ENCODE assay signal across 13 cellular contexts in the genomic region with DNA sequence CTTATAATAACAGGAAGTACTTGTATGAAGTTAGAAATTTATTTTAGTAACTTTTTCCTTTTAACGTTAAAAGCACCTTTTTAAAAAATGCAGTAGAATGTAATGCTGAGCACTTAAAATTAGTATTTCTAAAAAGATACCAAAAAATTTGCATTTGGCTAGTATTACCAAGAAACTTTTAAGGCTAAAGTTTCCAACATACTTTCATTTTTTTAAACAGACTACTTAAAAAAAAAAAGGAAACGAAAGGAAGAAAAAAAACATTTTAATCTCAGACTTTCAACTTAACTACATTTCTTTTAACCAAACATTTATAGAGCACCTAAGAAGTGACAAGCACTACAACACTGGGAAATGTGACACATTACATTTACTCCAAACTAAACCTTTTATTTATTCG. TPM values are rescaled to one million over a fixed set of nuclear protein-coding genes. Genes with fewer than 3 reads are reported as not detected.
DNase-seq lines count a peak whose midpoint lies in the region; ATAC-seq and TF ChIP-seq lines count a peak whose summit lies in the region.
"Had no signal": no experiment of that assay in that cellular context is flagged by ENCODE, and none has a peak within 500 bp of the region (broad histone marks: within the 10 kb centered on the region; RNA-seq: fewer than 3 reads in every experiment).

No MANE protein-coding gene starts in this region.

- no peak overlapping the region for H3K23ac ChIP-seq in mesenchymal stem cell (ENCODE audit: low read length in 2 of 2)

- H3K36me3 ChIP-seq in A673 (ENCODE audit: insufficient read depth, low read length, poor library complexity, severe bottlenecking) (no peaks in the 10 kb centered on the region), adipocyte (ENCODE audit: control insufficient read depth, insufficient read depth, low read length, severe bottlenecking) (no peaks in the 10 kb centered on the region), mesenchymal stem cell (ENCODE audit: control insufficient read depth in 1 of 2, insufficient read depth in 2 of 2, low read depth in 1 of 2, low read length in 2 of 2) (peaks cover 4 to 11% of the 10 kb centered on the region in 2 experiments)

- ATAC-seq in HG03354 (IDR thresholded peaks at IDR 0.05; ENCODE audit: poor library complexity, severe bottlenecking, unreplicated experiment) (no peak), GM19455 (IDR thresholded peaks at IDR 0.05; ENCODE audit: unreplicated experiment) (no peak)
- ATAC-seq: effector memory CD8-positive, alpha-beta T cell had no signal

- H3K4me1 ChIP-seq in A673 (ENCODE audit: insufficient read depth, low read length, poor library complexity, severe bottlenecking) (no peaks in the 10 kb centered on the region), adipocyte (ENCODE audit: control insufficient read depth, insufficient read depth, low read length) (peaks cover 18% of the 10 kb centered on the region), mesenchymal stem cell (ENCODE audit: control insufficient read depth, insufficient read depth, low read depth, low read length) (peaks cover 4% of the 10 kb centered on the region)

- CTCF ChIA-PET in A673 (lab: Charles Lee): no interaction called here

- no peaks in the 10 kb centered on the region for H3K79me1 ChIP-seq in mesenchymal stem cell (replicated peaks; ENCODE audit: low read length, poor library complexity, severe bottlenecking)

- POLR2A ChIA-PET in A673 (lab: Charles Lee; ENCODE audit: low non-redundant PET): no interaction called here

- H2BK15ac ChIP-seq in mesenchymal stem cell (ENCODE audit: low read depth, poor library complexity, severe bottlenecking): no peak overlapping the region

- intact Hi-C loops in A673 (cut with micrococcal nuclease; ENCODE audit: unreplicated experiment): loop anchor here (10.0 kb wide), 1 partner anchor 70 kb away; no protein-coding TSS in a partner anchor

- no peak overlapping the region for H2AFZ ChIP-seq in mesenchymal stem cell (ENCODE audit: low read depth, low read length)

- DNase-seq in A673 (ENCODE audit: low spot score) (no peak), HFF-Myc (ENCODE audit: extremely low read depth, low read depth) (no peak), adipocyte (ENCODE audit: low read depth) (no peak), mesenchymal stem cell (no peak), OCI-M1 (lab: John Stamatoyannopoulos, UW) (no peak)
- DNase-seq in activated CD8-positive, alpha-beta memory T cell treated with anti-CD3 and anti-CD28 coated beads, Interleukin-2, amount 50 U/mL, for 48 hours: no peak
- DNase-seq: activated CD4-positive, alpha-beta T cell treated with anti-CD3 and anti-CD28 coated beads for 1 hour; DMS53; effector memory CD8-positive, alpha-beta T cell; NCI-H226; retina had no signal

- H4K91ac ChIP-seq in mesenchymal stem cell (ENCODE audit: low read length): no peak overlapping the region

- H3K27ac ChIP-seq in A673 (ENCODE audit: low read depth, low read length, poor library complexity, severe bottlenecking): no peak overlapping the region
- H3K27ac ChIP-seq in mesenchymal stem cell (ENCODE audit: low read length, poor library complexity, severe bottlenecking): no peak overlapping the region

- H3K4ac ChIP-seq in mesenchymal stem cell (ENCODE audit: low read depth in 1 of 2, low read length in 2 of 2): no peak overlapping the region

- no peak overlapping the region for H3K4me2 ChIP-seq in mesenchymal stem cell (ENCODE audit: low read length, poor library complexity, severe bottlenecking)

- no peak overlapping the region for H2BK5ac ChIP-seq in mesenchymal stem cell (ENCODE audit: low read depth, low read length, poor library complexity, severe bottlenecking)

- H4K8ac ChIP-seq in mesenchymal stem cell (ENCODE audit: low read length): no peak overlapping the region

- H3K27me3 ChIP-seq in A673 (replicated peaks; ENCODE audit: insufficient read depth, low read depth, low read length, poor library complexity) (no peaks in the 10 kb centered on the region), adipocyte (replicated peaks; ENCODE audit: control insufficient read depth, insufficient read depth, low read length) (no peaks in the 10 kb centered on the region), mesenchymal stem cell (ENCODE audit: control insufficient read depth in 1 of 2, insufficient read depth in 1 of 2, low read length in 2 of 2) (no peaks in the 10 kb centered on the region)

- H3K9ac ChIP-seq in adipocyte (ENCODE audit: low read length) (peak overlapping the region; percentile 93), mesenchymal stem cell (ENCODE audit: low read length) (peak overlapping the region; percentile 95)

- peak overlapping the region; percentile 83 for H3K4me3 ChIP-seq in A673 (ENCODE audit: low read depth, low read length, poor library complexity, severe bottlenecking)
- H3K4me3 ChIP-seq in HFF-Myc (replicated peaks; ENCODE audit: low read depth, low read length): peak overlapping the region; percentile 97; the same call in 1 of the 2 replicates
- H3K4me3 ChIP-seq in adipocyte (ENCODE audit: low read length): peak overlapping the region; percentile 99
- H3K4me3 ChIP-seq in mesenchymal stem cell (ENCODE audit: insufficient read depth in 1 of 2, low read depth in 1 of 2, low read length in 2 of 2): peak overlapping the region in 1 of 2 experiments; percentile 94

- no peak overlapping the region for H3K14ac ChIP-seq in mesenchymal stem cell (ENCODE audit: low read length in 2 of 2)

- H3K18ac ChIP-seq in mesenchymal stem cell (ENCODE audit: low read depth in 1 of 2, low read length in 2 of 2): no peak overlapping the region

- no peak overlapping the region for H2BK12ac ChIP-seq in mesenchymal stem cell (ENCODE audit: low read length in 2 of 2)

- TF ChIP-seq CTCF in A673 (conservative IDR thresholded peaks at IDR 0.05; ENCODE audit: low read depth, low read length) (no peak), HFF-Myc (IDR thresholded peaks at IDR 0.05; ENCODE audit: low read depth, low read length, missing control alignments) (no peak)

- BruUV-seq in A673 (replicated peaks; lab: Mats Ljungman, UMichigan): no TSS peak

- 87% methylated on average over 2 of the region's 3 CpGs for WGBS in mesenchymal stem cell

- H2AK5ac ChIP-seq in mesenchymal stem cell (ENCODE audit: low read length, severe bottlenecking): no peak overlapping the region

- no peaks in the 10 kb centered on the region for H3K9me3 ChIP-seq in A673 (ENCODE audit: low read depth, low read length, poor library complexity, severe bottlenecking)
- H3K9me3 ChIP-seq in adipocyte (ENCODE audit: control insufficient read depth, low read length): no peaks in the 10 kb centered on the region
- H3K9me3 ChIP-seq in mesenchymal stem cell (ENCODE audit: control insufficient read depth, low read length): no peaks in the 10 kb centered on the region

- H2BK120ac ChIP-seq in mesenchymal stem cell (ENCODE audit: low read depth, low read length): no peak overlapping the region

RNA-seq across cellular contexts. Expression of a gene that starts 2.8 kb away (rescaled TPM):
- total RNA-seq in A673 (2021): 17.6 and 18.1 TPM in 2 replicates
- polyA plus RNA-seq in mesenchymal stem cell (2013, experiment 1 of 2): 20.7 TPM
- polyA plus RNA-seq in mesenchymal stem cell (2013, experiment 2 of 2): 21.1 TPM

RNA-seq across cellular contexts. Expression of a gene that starts 3.2 kb away (rescaled TPM):
- total RNA-seq in A673 (2021): 26.8 and 30.4 TPM in 2 replicates
- 35.1 TPM for polyA plus RNA-seq in mesenchymal stem cell (2013, experiment 1 of 2)
- polyA plus RNA-seq in mesenchymal stem cell (2013, experiment 2 of 2): 36.4 TPM

RNA-seq across cellular contexts. Expression of a gene that starts 42.1 kb away (rescaled TPM):
- 22.1 and 26.3 TPM in 2 replicates for total RNA-seq in A673 (2021)
- 35.6 TPM for polyA plus RNA-seq in mesenchymal stem cell (2013, experiment 1 of 2)
- polyA plus RNA-seq in mesenchymal stem cell (2013, experiment 2 of 2): 33.8 TPM
